Comparison of ENCODE assay signal across 24 cellular contexts in the genomic region with DNA sequence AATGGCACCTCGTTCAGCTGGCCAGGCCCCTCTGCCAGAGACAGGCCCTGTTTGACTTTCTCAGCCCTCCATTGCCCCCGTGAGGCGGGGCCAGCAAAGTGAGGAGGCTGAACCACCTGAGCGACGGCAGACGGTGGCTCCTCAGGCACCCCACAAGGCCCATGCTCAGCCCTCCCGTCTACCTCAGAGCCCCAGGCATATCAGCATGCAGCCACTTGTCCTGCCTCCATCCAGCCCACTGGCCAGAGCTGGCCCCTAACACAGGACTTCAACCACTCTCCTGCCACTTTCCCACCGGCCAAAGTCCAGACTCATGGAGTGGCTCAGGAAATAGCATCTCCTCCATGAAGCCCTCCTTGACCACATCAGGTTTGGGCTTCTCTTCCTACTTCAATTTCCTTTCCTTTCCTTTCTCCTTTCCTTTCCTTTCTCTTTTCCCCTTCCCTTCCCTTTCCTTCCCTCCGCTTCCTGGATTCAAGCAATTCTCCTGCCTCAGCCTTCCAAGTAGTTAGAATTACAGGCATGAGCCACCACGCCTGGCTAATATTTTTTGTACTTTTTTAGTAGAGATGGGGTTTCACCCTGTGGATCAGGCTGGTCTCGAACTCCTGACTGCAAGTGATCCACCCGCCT. TPM values are rescaled to one million over a fixed set of nuclear protein-coding genes. Genes with fewer than 3 reads are reported as not detected.
"Had no signal": no experiment of that assay in that cellular context is flagged by ENCODE, and none has a peak within 500 bp of the region (broad histone marks: within the 10 kb centered on the region; RNA-seq: fewer than 3 reads in every experiment).

No MANE protein-coding gene starts in this region.

- ATAC-seq: activated naive CD8-positive, alpha-beta T cell treated with anti-CD3 and anti-CD28 coated beads, Interleukin-2, amount 50 U/mL, for 24 hours; psoas muscle; sciatic nerve had no signal

- H3K9me3 Mint-ChIP-seq: activated CD4-positive, alpha-beta T cell treated with anti-CD3 and anti-CD28 coated beads, Interleukin-2, amount 10 ng/mL, durations not matched to agents 24 days and 14 days; activated naive CD4-positive, alpha-beta T cell treated with anti-CD3 and anti-CD28 coated beads for 36 hours; activated naive CD8-positive, alpha-beta T cell treated with anti-CD3 and anti-CD28 coated beads, Interleukin-2, amount 50 U/mL, for 24 hours; activated T-helper 2 cell treated with anti-CD3 and anti-CD28 coated beads, Interferon-gamma antibody, Interleukin-2, Interleukin-4, amounts not matched to agents 10 μg/mL and 5 μg/mL and 100 μg/mL, durations not matched to agents 14 hours and 24 hours and 36 hours; dendritic cell treated with granulocyte-macrophage colony-stimulating factor and Interleukin-4, amounts not matched to agents 40 ng/mL and 50 ng/mL, for 4 days had no signal

- H3K27ac Mint-ChIP-seq: activated CD4-positive, alpha-beta T cell treated with anti-CD3 and anti-CD28 coated beads, Interleukin-2, amount 10 ng/mL, durations not matched to agents 24 days and 14 days; activated naive CD4-positive, alpha-beta T cell treated with anti-CD3 and anti-CD28 coated beads for 36 hours; activated naive CD8-positive, alpha-beta T cell treated with anti-CD3 and anti-CD28 coated beads, Interleukin-2, amount 50 U/mL, for 24 hours; activated T-helper 2 cell treated with anti-CD3 and anti-CD28 coated beads, Interferon-gamma antibody, Interleukin-2, Interleukin-4, amounts not matched to agents 10 μg/mL and 5 μg/mL and 100 μg/mL, durations not matched to agents 14 hours and 24 hours and 36 hours; dendritic cell treated with granulocyte-macrophage colony-stimulating factor and Interleukin-4, amounts not matched to agents 40 ng/mL and 50 ng/mL, for 4 days had no signal

- H3K4me1 Mint-ChIP-seq: activated CD4-positive, alpha-beta T cell treated with anti-CD3 and anti-CD28 coated beads, Interleukin-2, amount 10 ng/mL, durations not matched to agents 24 days and 14 days; activated naive CD8-positive, alpha-beta T cell treated with anti-CD3 and anti-CD28 coated beads, Interleukin-2, amount 50 U/mL, for 24 hours had no signal

- H3K36me3 ChIP-seq: ascending aorta, breast epithelium, spleen, stomach, upper lobe of left lung, WERI-Rb-1 had no signal

- H3K4me3 ChIP-seq: ascending aorta, breast epithelium, lung, psoas muscle, spleen, stomach, testis, upper lobe of left lung had no signal

- H3K4me3 Mint-ChIP-seq: activated CD4-positive, alpha-beta T cell treated with anti-CD3 and anti-CD28 coated beads, Interleukin-2, amount 10 ng/mL, durations not matched to agents 24 days and 14 days; activated naive CD4-positive, alpha-beta T cell treated with anti-CD3 and anti-CD28 coated beads for 36 hours; activated naive CD8-positive, alpha-beta T cell treated with anti-CD3 and anti-CD28 coated beads, Interleukin-2, amount 50 U/mL, for 24 hours; dendritic cell treated with granulocyte-macrophage colony-stimulating factor and Interleukin-4, amounts not matched to agents 40 ng/mL and 50 ng/mL, for 4 days had no signal

- DNase-seq: activated CD4-positive, alpha-beta T cell treated with anti-CD3 and anti-CD28 coated beads, Interleukin-2, amount 10 ng/mL, durations not matched to agents 24 days and 14 days; activated naive CD4-positive, alpha-beta T cell treated with anti-CD3 and anti-CD28 coated beads for 36 hours; activated naive CD8-positive, alpha-beta T cell treated with anti-CD3 and anti-CD28 coated beads, Interleukin-2, amount 50 U/mL, for 24 hours; effector memory CD4-positive, alpha-beta T cell; foreskin melanocyte; midbrain; spleen; stomach; testis; upper lobe of left lung; WERI-Rb-1 had no signal

- H3K27ac ChIP-seq: ascending aorta, breast epithelium, epithelial cell of prostate, psoas muscle, spleen, stomach, testis, upper lobe of left lung, WERI-Rb-1 had no signal

- H3K9me3 ChIP-seq: ascending aorta, breast epithelium, psoas muscle, spleen, stomach, testis, upper lobe of left lung had no signal

- H3K4me1 ChIP-seq: ascending aorta, breast epithelium, psoas muscle, spleen, stomach, upper lobe of left lung had no signal

- H3K27me3 Mint-ChIP-seq: activated CD4-positive, alpha-beta T cell treated with anti-CD3 and anti-CD28 coated beads, Interleukin-2, amount 10 ng/mL, durations not matched to agents 24 days and 14 days had no signal

- H3K27me3 ChIP-seq: ascending aorta, breast epithelium, testis, upper lobe of left lung had no signal

RNA-seq across cellular contexts. Expression of a gene that starts 9.3 kb away (rescaled TPM):
- total RNA-seq: activated CD4-positive, alpha-beta T cell treated with anti-CD3 and anti-CD28 coated beads, Interleukin-2, amount 10 ng/mL, durations not matched to agents 24 days and 14 days; activated CD8-positive, alpha-beta memory T cell treated with anti-CD3 and anti-CD28 coated beads for 36 hours; activated naive CD4-positive, alpha-beta T cell treated with anti-CD3 and anti-CD28 coated beads for 36 hours; activated T-helper 2 cell treated with anti-CD3 and anti-CD28 coated beads, Interferon-gamma antibody, Interleukin-2, Interleukin-4, amounts not matched to agents 10 μg/mL and 5 μg/mL and 100 μg/mL, durations not matched to agents 14 hours and 24 hours and 36 hours; ascending aorta; fibroblast of lung; myocyte; osteocyte had no signal
- polyA plus RNA-seq: fibroblast of lung, neural cell, stomach had no signal
